ENCODE assay signal across 14 cellular contexts in genomic region chrX:331772-332495, GRCh38. TPM values are rescaled to one million over a fixed set of nuclear protein-coding genes. Genes with fewer than 3 reads are reported as not detected.
DNase-seq lines count a peak whose midpoint lies in the region; ATAC-seq, FAIRE-seq and TF ChIP-seq lines count a peak whose summit lies in the region.
"Had no signal": no experiment of that assay in that cellular context is flagged by ENCODE, and none has a peak within 500 bp of the region (broad histone marks: within the 10 kb centered on the region; RNA-seq: fewer than 3 reads in every experiment).

No MANE protein-coding gene starts in this region.

- H3K9me3 ChIP-seq in A549 = no peaks in the 10 kb centered on the region
- no peaks in the 10 kb centered on the region for H3K9me3 ChIP-seq in esophagus muscularis mucosa

- TF ChIP-seq CTCF in A549 (IDR thresholded peaks at IDR 0.05) = no peak
- peak in 1 of 2 experiments; percentile 36; a peak in 2 of 4 replicates for TF ChIP-seq CTCF in GM23338 (conservative IDR thresholded peaks at IDR 0.05; ENCODE audit: low read depth in 2 of 2)
- TF ChIP-seq CTCF in esophagus muscularis mucosa (IDR thresholded peaks at IDR 0.05) = no peak
- no peak for TF ChIP-seq CTCF in nephron progenitor cell (IDR thresholded peaks at IDR 0.05)

- H3F3A ChIP-seq in GM23338 (replicated peaks; ENCODE audit: low read depth) = no peaks in the 10 kb centered on the region

- peak overlapping the region; percentile 41; the same call in 1 of the 3 replicates for H3K4me3 Mint-ChIP-seq in GM23338
- H3K4me3 Mint-ChIP-seq in nephron progenitor cell = no peak overlapping the region

- CTCF ChIA-PET in A549 (lab: Yijun Ruan, JAX) = no interaction called here

- TF ChIP-seq POLR2A in A549 (IDR thresholded peaks at IDR 0.05; ENCODE audit: low read length) (no peak), esophagus muscularis mucosa (IDR thresholded peaks at IDR 0.05; ENCODE audit: low read depth) (no peak)

- H3K27ac ChIP-seq in A549 = peak overlapping the region in 1 of 2 experiments; percentile 46; a peak in 1 of 6 replicates
- H3K27ac ChIP-seq in GM23338 (ENCODE audit: low read depth) = no peak overlapping the region
- H3K27ac ChIP-seq in esophagus muscularis mucosa (replicated peaks in 1 of 4) = no peak overlapping the region
- H3K27ac ChIP-seq: epithelial cell of prostate had no signal

- POLR2A ChIA-PET in A549 (lab: Yijun Ruan, JAX) = no interaction called here

- H3K4me1 Mint-ChIP-seq in GM23338 (peaks cover 3% of the 10 kb centered on the region; the same call in 1 of the 3 replicates), nephron progenitor cell (no peaks in the 10 kb centered on the region)

- no peak for TF ChIP-seq RAD21 in A549 (conservative IDR thresholded peaks at IDR 0.05 in 1 of 2, IDR thresholded peaks at IDR 0.05 in 1 of 2)

- no peak for FAIRE-seq in A549 (lab: Jason Lieb, UNC)
- FAIRE-seq: bronchial epithelial cell, TTC549 had no signal

- H3K27me3 ChIP-seq in GM23338 (ENCODE audit: insufficient read depth) (0 out of 2 replicates have a peak, but pooled peaks cover 2% of the 10 kb centered on the region), esophagus muscularis mucosa (peaks cover 0 to 41% (median 9%) of the 10 kb centered on the region in 4 donors)

- no peaks in the 10 kb centered on the region for H3K36me3 ChIP-seq in GM23338 (ENCODE audit: insufficient read depth)
- peaks cover 0 to 37% (median 18%) of the 10 kb centered on the region in 4 donors for H3K36me3 ChIP-seq in esophagus muscularis mucosa

- 91% methylated on average over 24 of the region's 39 CpGs for WGBS in A549 (ENCODE audit: missing lambda C conversion rate)
- 63% methylated on average over 20 of the region's 39 CpGs for WGBS in esophagus muscularis mucosa

- no peaks in the 10 kb centered on the region for H4K20me1 ChIP-seq in GM23338 (replicated peaks; ENCODE audit: insufficient read depth)

- H3K36me3 Mint-ChIP-seq in GM23338 (ENCODE audit: low read depth) (peaks cover 18% of the 10 kb centered on the region), nephron progenitor cell (ENCODE audit: low read depth) (peaks cover 23% of the 10 kb centered on the region)

- H3K4me2 ChIP-seq in A549 (no peak overlapping the region), GM23338 (peak overlapping the region; percentile 87)

- H3K9me3 Mint-ChIP-seq in GM23338 = peaks cover 25% of the 10 kb centered on the region
- peaks cover 19% of the 10 kb centered on the region for H3K9me3 Mint-ChIP-seq in nephron progenitor cell

- H3K79me2 ChIP-seq in GM23338 (replicated peaks; ENCODE audit: insufficient read depth) = 0 out of 2 replicates have a peak, but pooled peaks cover 2% of the 10 kb centered on the region

- TF ChIP-seq EP300 in A549 (IDR thresholded peaks at IDR 0.05) (no peak), esophagus muscularis mucosa (IDR thresholded peaks at IDR 0.05) (no peak)

- no peaks in the 10 kb centered on the region for H3K9me2 ChIP-seq in GM23338 (ENCODE audit: insufficient read depth)

- intact Hi-C loops in esophagus muscularis mucosa (cut with DNase I) = no loop called here

- H3K4me1 ChIP-seq in A549 (peaks cover 5% of the 10 kb centered on the region; the same call in 1 of the 3 replicates), GM23338 (ENCODE audit: insufficient read depth) (no peaks in the 10 kb centered on the region), esophagus muscularis mucosa (peaks cover 8 to 16% (median 14%) of the 10 kb centered on the region in 4 donors)

- no peak overlapping the region for H2AFZ ChIP-seq in GM23338

- H3K4me3 ChIP-seq in A549 (no peak overlapping the region), GM23338 (peak overlapping the region; percentile 56), esophagus muscularis mucosa (peak overlapping the region in 3 of 4 donors; percentile 20 to 35 (median 29))

- H3K27ac Mint-ChIP-seq in GM23338 = no peak overlapping the region
- peak overlapping the region; percentile 61 for H3K27ac Mint-ChIP-seq in nephron progenitor cell
- H3K27ac Mint-ChIP-seq: CD4-positive, CD25-positive, alpha-beta regulatory T cell had no signal

- H3K27me3 Mint-ChIP-seq in GM23338 (ENCODE audit: insufficient read depth, low read depth, poor library complexity) (peaks cover 25% of the 10 kb centered on the region), nephron progenitor cell (ENCODE audit: low read depth, poor library complexity) (peaks cover 3% of the 10 kb centered on the region)
- H3K27me3 Mint-ChIP-seq: CD4-positive, CD25-positive, alpha-beta regulatory T cell had no signal

- DNase-seq in A549 (ENCODE audit: low read depth in 1 of 2, low spot score in 1 of 2) (no peak), GM23338 (ENCODE audit: low spot score) (no peak), esophagus muscularis mucosa (ENCODE audit: extremely low spot score) (no peak), nephron progenitor cell (no peak), COR-L47 (lab: John Stamatoyannopoulos, UW) (no peak), HK-2 (ENCODE audit: unreplicated experiment) (no peak), SKM-1 (lab: John Stamatoyannopoulos, UW; ENCODE audit: unreplicated experiment) (no peak)
- DNase-seq: MM.1S, NCI-H446 had no signal

- ATAC-seq in A549 (peak; percentile 24 to 29), GM23338 (peak; percentile 33), HG02852 (IDR thresholded peaks at IDR 0.05; ENCODE audit: unreplicated experiment) (no peak)

TF ChIP-seq in GM23338, 12 proteins besides CTCF, POLR2A, EP300 and RAD21 (continues in another document):
- no peak for TF ChIP-seq EZH2 (IDR thresholded peaks at IDR 0.05; ENCODE audit: low read depth, unreplicated experiment)
- TF ChIP-seq ZNF331 (CRISPR knock-in tag; IDR thresholded peaks at IDR 0.05; ENCODE audit: low read depth) = no peak
- no peak for TF ChIP-seq EZH2phosphoT487 (IDR thresholded peaks at IDR 0.05; ENCODE audit: unreplicated experiment)
- no peak for TF ChIP-seq STAT1 (IDR thresholded peaks at IDR 0.05; ENCODE audit: unreplicated experiment)

RNA-seq across cellular contexts. Expression of gene GTPBP6, which starts 13.3 kb away (rescaled TPM):
- polyA plus RNA-seq in A549 (2011; rRNA removed) (22.9 and 26.0 TPM in 2 replicates), A549 (2017; fragmentation: RNase III; extraction: RNeasy Plus Mini Kit Qiagen cat#74134 plus additional on column Dnase treatment) (36.1 to 41.2 TPM (median 39.4 TPM) in 3 replicates), GM23338 (2016; fragmentation: Nextera tagmentation; extraction: Ambion mirVana) (41.4 and 43.6 TPM in 2 replicates)
- polyA plus RNA-seq in A549 (2012; cell fraction: cytosol; rRNA removed) = 64.3 and 74.2 TPM in 2 replicates
- polyA plus RNA-seq in A549 (2012; cell fraction: nucleus; rRNA removed) = 78.8 and 93.8 TPM in 2 replicates
- polyA minus RNA-seq in A549 (2011; rRNA and poly(A)+ RNA removed) = 10.2 and 14.8 TPM in 2 replicates
- 57.4 and 66.8 TPM in 2 replicates for total RNA-seq in GM23338 (2014; rRNA removed; shearing (Covaris generic))
- total RNA-seq in esophagus muscularis mucosa = 10 to 100 TPM; 31.6 to 61.4 (median 55.5) TPM

RNA-seq across cellular contexts. Expression of gene PLCXD1, which starts 50.8 kb away (rescaled TPM):
- polyA plus RNA-seq in A549 (2011; rRNA removed) (67.9 and 87.0 TPM in 2 replicates), A549 (2017; fragmentation: RNase III; extraction: RNeasy Plus Mini Kit Qiagen cat#74134 plus additional on column Dnase treatment) (60.7 to 70.3 TPM (median 64.6 TPM) in 3 replicates), GM23338 (2016; fragmentation: Nextera tagmentation; extraction: Ambion mirVana) (48.7 and 50.9 TPM in 2 replicates)
- 80.7 and 97.7 TPM in 2 replicates for polyA plus RNA-seq in A549 (2012; cell fraction: cytosol; rRNA removed)
- polyA plus RNA-seq in A549 (2012; cell fraction: nucleus; rRNA removed) = 200 and 211 TPM in 2 replicates
- 101 and 220 TPM in 2 replicates for polyA minus RNA-seq in A549 (2011; rRNA and poly(A)+ RNA removed)
- 95.9 and 112 TPM in 2 replicates for total RNA-seq in GM23338 (2014; rRNA removed; shearing (Covaris generic))
- total RNA-seq in esophagus muscularis mucosa = 1 to 10 TPM; 2.1 to 8.9 (median 2.4) TPM

RNA-seq across cellular contexts. Expression of gene PPP2R3B, which starts 54.8 kb away (rescaled TPM):
- polyA plus RNA-seq in A549 (2011; rRNA removed) (12.6 and 13.1 TPM in 2 replicates), A549 (2017; fragmentation: RNase III; extraction: RNeasy Plus Mini Kit Qiagen cat#74134 plus additional on column Dnase treatment) (24.9 to 29.6 TPM (median 28.8 TPM) in 3 replicates), GM23338 (2016; fragmentation: Nextera tagmentation; extraction: Ambion mirVana) (50.1 and 54.8 TPM in 2 replicates)
- polyA plus RNA-seq in A549 (2012; cell fraction: cytosol; rRNA removed) = 32.9 and 36.6 TPM in 2 replicates
- polyA plus RNA-seq in A549 (2012; cell fraction: nucleus; rRNA removed) = 130 and 153 TPM in 2 replicates
- polyA minus RNA-seq in A549 (2011; rRNA and poly(A)+ RNA removed) = 35.8 and 47.9 TPM in 2 replicates
- 71.6 and 104 TPM in 2 replicates for total RNA-seq in GM23338 (2014; rRNA removed; shearing (Covaris generic))
- total RNA-seq in esophagus muscularis mucosa = 1 to 10 TPM; 4.0 to 8.3 (median 5.4) TPM
